Comparison of ENCODE assay signal across 13 cellular contexts in the genomic region with DNA sequence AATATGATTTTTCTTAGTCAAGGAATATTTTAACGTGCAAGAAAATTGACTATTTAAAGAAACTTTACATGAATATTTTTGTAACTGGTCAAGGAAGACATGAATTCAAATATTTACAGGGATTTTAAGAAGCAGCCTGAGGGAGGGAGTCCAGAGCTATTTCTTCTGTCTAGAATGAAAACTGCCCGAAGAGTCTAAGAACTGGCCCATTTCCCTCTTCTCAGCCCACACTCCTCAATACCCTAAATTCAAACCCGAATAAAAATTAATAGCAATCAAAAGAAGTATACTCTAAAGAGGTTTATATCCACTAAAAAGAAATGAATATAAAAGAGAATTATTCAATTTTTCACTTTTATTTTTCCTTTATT. TPM values are rescaled to one million over a fixed set of nuclear protein-coding genes. Genes with fewer than 3 reads are reported as not detected.
DNase-seq lines count a peak whose midpoint lies in the region; ATAC-seq, FAIRE-seq and TF ChIP-seq lines count a peak whose summit lies in the region.
"Had no signal": no experiment of that assay in that cellular context is flagged by ENCODE, and none has a peak within 500 bp of the region (broad histone marks: within the 10 kb centered on the region; RNA-seq: fewer than 3 reads in every experiment).

No MANE protein-coding gene starts in this region.

- H2AFZ ChIP-seq in astrocyte (ENCODE audit: low read depth, low read length): no peak overlapping the region

- H3K4me3 ChIP-seq in astrocyte (ENCODE audit: insufficient read depth, low read depth, low read length) (no peak overlapping the region), stomach (no peak overlapping the region), small intestine (ENCODE audit: low read depth in 1 of 2, low read length in 2 of 2) (no peak overlapping the region)

- H3K9me3 Mint-ChIP-seq in activated naive CD4-positive, alpha-beta T cell treated with anti-CD3 and anti-CD28 coated beads for 36 hours: no peaks in the 10 kb centered on the region
- peaks cover 1% of the 10 kb centered on the region for H3K9me3 Mint-ChIP-seq in astrocyte (ENCODE audit: unreplicated experiment)
- H3K9me3 Mint-ChIP-seq: brain had no signal

- peak overlapping the region; percentile 96 for H3K27ac Mint-ChIP-seq in activated naive CD4-positive, alpha-beta T cell treated with anti-CD3 and anti-CD28 coated beads for 36 hours
- no peak overlapping the region for H3K27ac Mint-ChIP-seq in astrocyte (ENCODE audit: unreplicated experiment)

- 64 to 81% (median 75%) methylated on average over 3 of the region's 3 CpGs for WGBS in stomach, 5 donors
- WGBS in small intestine, 3 donors: 70 to 85% (median 77%) methylated on average over 3 of the region's 3 CpGs

- no peak for TF ChIP-seq CTCF in astrocyte (IDR thresholded peaks at IDR 0.05; ENCODE audit: insufficient read depth, low read depth, low read length)
- TF ChIP-seq CTCF in stomach (IDR thresholded peaks at IDR 0.05): no peak

- no peak for TF ChIP-seq EP300 in stomach (IDR thresholded peaks at IDR 0.05)

- peaks cover 58% of the 10 kb centered on the region for H3K4me1 Mint-ChIP-seq in activated naive CD4-positive, alpha-beta T cell treated with anti-CD3 and anti-CD28 coated beads for 36 hours (ENCODE audit: low read depth)
- H3K4me1 Mint-ChIP-seq in astrocyte (ENCODE audit: low read depth, unreplicated experiment): peaks cover 13% of the 10 kb centered on the region

- peak overlapping the region; percentile 57 for H3K4me3 Mint-ChIP-seq in activated naive CD4-positive, alpha-beta T cell treated with anti-CD3 and anti-CD28 coated beads for 36 hours
- no peak overlapping the region for H3K4me3 Mint-ChIP-seq in astrocyte (ENCODE audit: unreplicated experiment)
- H3K4me3 Mint-ChIP-seq: brain had no signal

- H3K27ac ChIP-seq in astrocyte (ENCODE audit: low read depth, low read length): no peak overlapping the region
- peak overlapping the region in 4 of 5 donors; percentile 44 to 75 (median 69) for H3K27ac ChIP-seq in stomach
- no peak overlapping the region for H3K27ac ChIP-seq in small intestine (ENCODE audit: low read depth in 1 of 2, low read length in 1 of 2)

- no peaks in the 10 kb centered on the region for H3K27me3 Mint-ChIP-seq in activated naive CD4-positive, alpha-beta T cell treated with anti-CD3 and anti-CD28 coated beads for 36 hours (ENCODE audit: low read depth)
- no peaks in the 10 kb centered on the region for H3K27me3 Mint-ChIP-seq in astrocyte (ENCODE audit: low read depth, unreplicated experiment)
- H3K27me3 Mint-ChIP-seq: brain had no signal

- ATAC-seq in HG03439 (IDR thresholded peaks at IDR 0.05; ENCODE audit: unreplicated experiment) (peak; percentile 4), GM21723 (IDR thresholded peaks at IDR 0.05; ENCODE audit: unreplicated experiment) (no peak)

- H3K4me1 ChIP-seq in astrocyte (ENCODE audit: insufficient read depth, low read length) (peaks cover 23% of the 10 kb centered on the region), stomach (peaks cover 15 to 38% (median 22%) of the 10 kb centered on the region in 4 donors), small intestine (ENCODE audit: control insufficient read depth in 2 of 2, insufficient read depth in 1 of 2, low read depth in 1 of 2, low read length in 1 of 2) (peaks cover 0 to 2% of the 10 kb centered on the region in 2 donors)

- no peaks in the 10 kb centered on the region for H3K36me3 ChIP-seq in astrocyte (ENCODE audit: insufficient read depth, low read length)
- no peaks in the 10 kb centered on the region for H3K36me3 ChIP-seq in stomach
- no peaks in the 10 kb centered on the region for H3K36me3 ChIP-seq in small intestine (ENCODE audit: control insufficient read depth in 2 of 2, insufficient read depth in 2 of 2, low read length in 2 of 2)

- no peaks in the 10 kb centered on the region for H4K20me1 ChIP-seq in astrocyte (ENCODE audit: insufficient read depth, low read length)

- CTCF ChIA-PET in activated naive CD4-positive, alpha-beta T cell treated with anti-CD3 and anti-CD28 coated beads for 36 hours (lab: Charles Lee): interaction anchor here (0.5 to 1.2 kb wide), 3 partner anchors 11 to 52 kb away, joined by 3 to 7 read pairs (median 3); no protein-coding TSS in a partner anchor

- no peak for FAIRE-seq in astrocyte (lab: Jason Lieb, UNC)
- FAIRE-seq in small intestine (lab: Jason Lieb, UNC): no peak

- H3K36me3 Mint-ChIP-seq in activated naive CD4-positive, alpha-beta T cell treated with anti-CD3 and anti-CD28 coated beads for 36 hours (ENCODE audit: low read depth): no peaks in the 10 kb centered on the region
- H3K36me3 Mint-ChIP-seq in astrocyte (ENCODE audit: low read depth, unreplicated experiment): no peaks in the 10 kb centered on the region
- H3K36me3 Mint-ChIP-seq: brain had no signal

- no peak for DNase-seq in activated naive CD4-positive, alpha-beta T cell treated with anti-CD3 and anti-CD28 coated beads for 36 hours
- DNase-seq in activated naive CD4-positive, alpha-beta T cell treated with anti-CD3 and anti-CD28 coated beads, Interleukin-2, amount 50 U/mL, for 16 hours: no peak
- DNase-seq in astrocyte (ENCODE audit: low read depth) (no peak), stomach (no peak), small intestine (no peak)
- DNase-seq in activated CD8-positive, alpha-beta memory T cell treated with anti-CD3 and anti-CD28 coated beads, Interleukin-2, amount 50 U/mL, for 4 hours: no peak
- DNase-seq: H7; NCI-H446 treated with DMSO at 0.1 percent for 48 hours; SHP77 treated with DMSO at 0.1 percent for 48 hours; stimulated activated CD4-positive, alpha-beta T cell treated with anti-CD3 and anti-CD28 coated beads, Interleukin-12 subunit alpha, Interleukin-12 subunit beta, amount 100 ng/mL, for 4 hours had no signal

- no peaks in the 10 kb centered on the region for H3K27me3 ChIP-seq in astrocyte (ENCODE audit: insufficient read depth, low read length)
- H3K27me3 ChIP-seq in stomach: no peaks in the 10 kb centered on the region
- no peaks in the 10 kb centered on the region for H3K27me3 ChIP-seq in small intestine (ENCODE audit: control insufficient read depth in 2 of 2, insufficient read depth in 2 of 2, low read length in 2 of 2)

- no peak for TF ChIP-seq POLR2A in stomach (IDR thresholded peaks at IDR 0.05)

- no peaks in the 10 kb centered on the region for H3K79me2 ChIP-seq in astrocyte (ENCODE audit: insufficient read depth, low read length)

- intact Hi-C loops in activated naive CD4-positive, alpha-beta T cell treated with anti-CD3 and anti-CD28 coated beads for 36 hours (cut with micrococcal nuclease): no loop called here
- intact Hi-C loops in stomach (cut with DNase I; ENCODE audit: low total_unique reads): no loop called here

- no peak overlapping the region for H3K4me2 ChIP-seq in astrocyte (ENCODE audit: low read length)

- H3K9me3 ChIP-seq in astrocyte (ENCODE audit: insufficient read depth, low read depth, low read length) (no peaks in the 10 kb centered on the region), stomach (no peaks in the 10 kb centered on the region), small intestine (ENCODE audit: control insufficient read depth, low read depth) (no peaks in the 10 kb centered on the region)

- H3K9ac ChIP-seq in astrocyte (ENCODE audit: low read length): peak overlapping the region; percentile 64

RNA-seq across cellular contexts. Expression of a gene that starts 6.5 kb away (rescaled TPM):
- 100 to 1,000 TPM; 290 to 303 TPM for total RNA-seq in activated naive CD4-positive, alpha-beta T cell treated with anti-CD3 and anti-CD28 coated beads for 36 hours
- total RNA-seq in astrocyte: 120 and 128 TPM in 2 replicates
- 100 to 1,000 TPM in 2 of 5 donors, 10 to 100 TPM in 3; 69.4 to 251 (median 98.2) TPM for total RNA-seq in stomach
- 100 to 1,000 TPM; 214 to 283 (median 222) TPM for polyA plus RNA-seq in stomach
- 100 to 1,000 TPM; 175 to 300 (median 241) TPM for polyA plus RNA-seq in small intestine

RNA-seq across cellular contexts. Expression of a gene that starts 40.6 kb away (rescaled TPM):
- total RNA-seq in activated naive CD4-positive, alpha-beta T cell treated with anti-CD3 and anti-CD28 coated beads for 36 hours: 10 to 100 TPM; 37.5 to 40.0 TPM
- total RNA-seq in astrocyte (24.4 and 28.1 TPM in 2 replicates), stomach (10 to 100 TPM; 19.1 to 54.5 (median 49.6) TPM)
- polyA plus RNA-seq in stomach (10 to 100 TPM in 2 of 3 donors, 1 to 10 TPM in 1; 10.0 to 85.5 (median 14.0) TPM), small intestine (10 to 100 TPM in 2 of 3 donors, 1 to 10 TPM in 1; 7.5 to 22.2 (median 21.2) TPM)

Comparison
In these comparisons a context has a peak if more than half of its experiments do, and no peak if none do; other contexts are left out.
1. H3K27ac ChIP-seq: peak in stomach (4 of 5); none in astrocyte (single experiment) and small intestine (0 of 2).